8 cellular contexts compared by ENCODE assay signal in genomic region chr16:80913397-80913796, GRCh38.
"Had no signal": no experiment of that assay in that cellular context is flagged by ENCODE, and none has a peak within 500 bp of the region (broad histone marks: within the 10 kb centered on the region; RNA-seq: fewer than 3 reads in every experiment).

No MANE protein-coding gene starts in this region.

- H3K27ac ChIP-seq: GM23248, KMS-11 had no signal

- H2AFZ ChIP-seq: GM23248 had no signal

- DNase-seq: GM23248, GOT3, H7, IMR-90, KBM-7 had no signal

- H3K4me2 ChIP-seq: KMS-11 had no signal

- H3K4me3 ChIP-seq: GM23248, HAP-1 had no signal

- H3K9me3 ChIP-seq: HAP-1 had no signal

- H3K36me3 ChIP-seq: HAP-1 had no signal

- ATAC-seq: HCT116 had no signal

- H3K9ac ChIP-seq: GM23248, KMS-11 had no signal
